25 cellular contexts compared by ENCODE assay signal in the genomic region with DNA sequence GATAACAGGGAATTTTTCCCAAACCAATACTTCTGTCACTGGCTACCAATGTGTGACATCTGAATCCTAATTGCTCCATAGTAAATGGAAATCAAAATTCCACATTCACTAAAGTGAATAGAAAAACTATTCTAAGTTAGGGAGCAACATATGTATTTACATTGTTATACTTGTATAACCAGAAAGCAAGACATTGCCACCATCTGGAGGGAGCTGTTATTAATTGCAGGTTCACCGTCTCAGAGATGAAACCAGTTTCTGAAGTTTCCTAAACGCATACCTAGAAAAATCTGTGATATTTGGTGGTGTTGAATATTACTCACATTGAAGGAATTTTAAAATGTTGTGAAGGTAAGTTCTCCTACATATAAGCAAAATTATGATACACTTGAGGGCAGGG.
DNase-seq lines count a peak whose midpoint lies in the region; ATAC-seq, FAIRE-seq and TF ChIP-seq lines count a peak whose summit lies in the region.
"Had no signal": no experiment of that assay in that cellular context is flagged by ENCODE, and none has a peak within 500 bp of the region (broad histone marks: within the 10 kb centered on the region; RNA-seq: fewer than 3 reads in every experiment).

No MANE protein-coding gene starts in this region.

- H3K4me3 ChIP-seq in BE2C (ENCODE audit: low read depth, low read length): no peak overlapping the region
- H3K4me3 ChIP-seq in LNCaP clone FGC (ENCODE audit: low read depth, low read length): no peak overlapping the region
- H3K4me3 ChIP-seq: heart left ventricle, lung, SK-N-MC, testis had no signal

- no peaks in the 10 kb centered on the region for H3K27me3 ChIP-seq in BE2C
- H3K27me3 ChIP-seq: heart left ventricle, testis had no signal

- no peaks in the 10 kb centered on the region for H3K9me3 ChIP-seq in BE2C
- H3K9me3 ChIP-seq: testis had no signal

- DNase-seq in BE2C: peak; percentile 18
- no peak for DNase-seq in D721Med (ENCODE audit: insufficient read length, low spot score)
- DNase-seq in LNCaP clone FGC (ENCODE audit: low read depth): no peak
- peak; percentile 22 for DNase-seq in RPMI8226
- DNase-seq in NCI-H2171 treated with DMSO at 0.1 percent for 48 hours (lab: John Stamatoyannopoulos, UW): no peak
- DNase-seq in Right ventricle myocardium superior: no peak
- DNase-seq: activated CD4-positive, alpha-beta T cell treated with anti-CD3 and anti-CD28 coated beads for 48 hours; activated CD8-positive, alpha-beta memory T cell treated with anti-CD3 and anti-CD28 coated beads for 24 hours; activated gamma-delta T cell; caudate nucleus; foreskin fibroblast; heart left ventricle; HFFc6; kidney glomerular epithelial cell; NCI-H1105; NCI-H2029; stimulated activated naive CD8-positive, alpha-beta T cell treated with anti-CD3 and anti-CD28 coated beads, Interleukin-15, Interleukin-2, amounts not matched to agents 100 U/mL and 50 U/mL, for 24 hours; testis had no signal

- intact Hi-C loops in Right ventricle myocardium superior (cut with DNase I): no loop called here

- no peak for FAIRE-seq in D721Med (lab: Jason Lieb, UNC)
- FAIRE-seq: G401.6, HepG2, urothelium cell line had no signal

- peaks cover 1% of the 10 kb centered on the region for H3K4me1 ChIP-seq in BE2C
- H3K4me1 ChIP-seq: heart left ventricle, testis had no signal

- no peak for ATAC-seq in HG03108 (IDR thresholded peaks at IDR 0.05; ENCODE audit: unreplicated experiment)
- ATAC-seq in Right ventricle myocardium superior (ENCODE audit: poor library complexity): no peak
- ATAC-seq: esophagus mucosa; heart left ventricle; HepG2; stimulated activated naive CD8-positive, alpha-beta T cell treated with anti-CD3 and anti-CD28 coated beads, Interleukin-15, Interleukin-2, amounts not matched to agents 100 U/mL and 50 U/mL, for 24 hours had no signal

- TF ChIP-seq CTCF in BE2C (IDR thresholded peaks at IDR 0.05; ENCODE audit: low read depth, low read length): peak; percentile 47
- peak; percentile 33 for TF ChIP-seq CTCF in D721Med (IDR thresholded peaks at IDR 0.05; ENCODE audit: insufficient read depth, missing control alignments)
- TF ChIP-seq CTCF in LNCaP clone FGC (IDR thresholded peaks at IDR 0.05; ENCODE audit: control insufficient read depth, extremely low read depth, insufficient read depth): peak; percentile 44

- no peaks in the 10 kb centered on the region for H3K36me3 ChIP-seq in BE2C
- H3K36me3 ChIP-seq: heart left ventricle had no signal

Comparison
In these comparisons a context has a peak if more than half of its experiments do, and no peak if none do; other contexts are left out.
1. DNase-seq: peak in BE2C (single experiment) and RPMI8226 (single experiment); none in D721Med (single experiment), LNCaP clone FGC (single experiment), NCI-H2171 treated with DMSO at 0.1 percent for 48 hours (single experiment) and Right ventricle myocardium superior (single experiment).
2. Peak in every context shown above with its lines, with median percentiles within 50 percentile points of each other: CTCF ChIP-seq.